8 cellular contexts compared by ENCODE assay signal in genomic region chr1:53681647-53682368, GRCh38. TPM values are rescaled to one million over a fixed set of nuclear protein-coding genes. Genes with fewer than 3 reads are reported as not detected.
DNase-seq lines count a peak whose midpoint lies in the region; ATAC-seq and TF ChIP-seq lines count a peak whose summit lies in the region.

No MANE protein-coding gene starts in this region.

- CTCF ChIA-PET in PC-9 (lab: Charles Lee): interaction anchor here (1.2 to 1.5 kb wide), 2 partner anchors 195 to 196 kb away, joined by 3 to 6 read pairs; no protein-coding TSS in a partner anchor

- DNase-seq in CD1c-positive myeloid dendritic cell (ENCODE audit: extremely low spot score): peak; percentile 1
- DNase-seq in HFF-Myc (ENCODE audit: extremely low read depth, low read depth): no peak
- DNase-seq in PC-9: peak; percentile 38 to 51
- peak in 6 of 7 donors; percentile 21 to 56 (median 26) for DNase-seq in adrenal gland
- DNase-seq in immature natural killer cell: peak; percentile 32 to 43 (median 43)
- peak in 2 of 3 donors; percentile 12 to 13 for DNase-seq in stimulated activated CD4-positive, alpha-beta T cell treated with anti-CD3 and anti-CD28 coated beads, TNF-alpha, amount 100 ng/mL, for 48 hours (ENCODE audit: low read depth in 3 of 3)
- DNase-seq in GOT3 (lab: John Stamatoyannopoulos, UW): no peak

- H3F3A ChIP-seq in PC-9 (ENCODE audit: insufficient read depth, low read depth): peaks cover 8% of the 10 kb centered on the region; the same call in 1 of the 2 replicates

- intact Hi-C loops in PC-9 (cut with micrococcal nuclease; ENCODE audit: unreplicated experiment): loop anchor here (1.0 kb wide), 1 partner anchor 197 kb away; no protein-coding TSS in a partner anchor
- intact Hi-C loops in adrenal gland (cut with DNase I): loop anchor here in 1 of 2 donors (10.0 kb wide), 1 partner anchor 217 kb away; no protein-coding TSS in a partner anchor

- H3K4me3 Mint-ChIP-seq in immature natural killer cell: no peak overlapping the region

- peak; percentile 51 for TF ChIP-seq CTCF in HFF-Myc (IDR thresholded peaks at IDR 0.05; ENCODE audit: low read depth, low read length, missing control alignments)
- peak; percentile 77 for TF ChIP-seq CTCF in PC-9 (conservative IDR thresholded peaks at IDR 0.05)
- TF ChIP-seq CTCF in adrenal gland (IDR thresholded peaks at IDR 0.05): peak in 5 of 6 experiments; percentile 15 to 52 (median 34)

- BruUV-seq in PC-9 (replicated peaks; lab: Mats Ljungman, UMichigan): no TSS peak

- H3K9me2 ChIP-seq in PC-9 (ENCODE audit: insufficient read depth): no peaks in the 10 kb centered on the region

- POLR2A ChIA-PET in PC-9 (lab: Charles Lee; ENCODE audit: unreplicated experiment): no interaction called here

- 26 to 34% (median 29%) methylated on average over 11 to 13 of the region's 13 CpGs for WGBS in adrenal gland, 4 donors

- H3K36me3 Mint-ChIP-seq in immature natural killer cell: no peaks in the 10 kb centered on the region

- H3K9me3 ChIP-seq in PC-9 (ENCODE audit: insufficient read depth, low read depth): no peaks in the 10 kb centered on the region
- H3K9me3 ChIP-seq in adrenal gland (replicated peaks in 1 of 3): no peaks in the 10 kb centered on the region

- H4K20me1 ChIP-seq in PC-9 (ENCODE audit: insufficient read depth): no peaks in the 10 kb centered on the region

- H3K27ac ChIP-seq in PC-9 (no peak overlapping the region), adrenal gland (no peak overlapping the region)

- peaks cover 6 to 26% (median 12%) of the 10 kb centered on the region in 3 donors for H3K27me3 Mint-ChIP-seq in immature natural killer cell (ENCODE audit: low read depth in 3 of 3)

- H3K9me3 Mint-ChIP-seq in immature natural killer cell: no peaks in the 10 kb centered on the region

- peaks cover 4 to 5% of the 10 kb centered on the region in 2 donors for H3K4me1 Mint-ChIP-seq in immature natural killer cell

- peaks cover 43% of the 10 kb centered on the region for H3K27me3 ChIP-seq in PC-9 (ENCODE audit: insufficient read depth, low read depth)
- H3K27me3 ChIP-seq in adrenal gland: no peaks in the 10 kb centered on the region

- no peak for TF ChIP-seq POLR2A in adrenal gland (IDR thresholded peaks at IDR 0.05)

- no peak overlapping the region for H2AFZ ChIP-seq in PC-9

- H3K4me3 ChIP-seq in HFF-Myc (replicated peaks; ENCODE audit: low read depth, low read length) (no peak overlapping the region), PC-9 (no peak overlapping the region), adrenal gland (no peak overlapping the region)

- H3K4me1 ChIP-seq in PC-9 (replicated peaks; ENCODE audit: insufficient read depth) (peaks cover 18% of the 10 kb centered on the region), adrenal gland (replicated peaks in 1 of 2) (no peaks in the 10 kb centered on the region)

- H3K4me2 ChIP-seq in PC-9: no peak overlapping the region

- H3K79me2 ChIP-seq in PC-9 (ENCODE audit: low read depth): no peaks in the 10 kb centered on the region

- ATAC-seq in GM18519 (IDR thresholded peaks at IDR 0.05; ENCODE audit: low FRiP score, unreplicated experiment): no peak

- no peaks in the 10 kb centered on the region for H3K36me3 ChIP-seq in PC-9 (ENCODE audit: low read depth)
- H3K36me3 ChIP-seq in adrenal gland (replicated peaks in 1 of 2): no peaks in the 10 kb centered on the region

- peak overlapping the region in 1 of 6 donors; percentile 35 for H3K27ac Mint-ChIP-seq in immature natural killer cell

RNA-seq across cellular contexts. Expression of gene GLIS1, which starts 57.2 kb away (rescaled TPM):
- not detected in 2 replicates for total RNA-seq in PC-9 (2021)
- under 1 TPM in 4 of 8 donors, not detected in 4; 0.10 to 0.35 (median 0.14) TPM for total RNA-seq in adrenal gland
- polyA plus RNA-seq in adrenal gland: under 1 TPM in 2 of 3 donors, not detected in 1; 0.08 to 0.37 TPM
- not detected for polyA plus RNA-seq in immature natural killer cell

Comparison
In these comparisons a context has a peak if more than half of its experiments do, and no peak if none do; other contexts are left out.
1. DNase-seq: peak in CD1c-positive myeloid dendritic cell (single experiment), PC-9 (2 of 2), adrenal gland (6 of 7), immature natural killer cell (3 of 3) and stimulated activated CD4-positive, alpha-beta T cell treated with anti-CD3 and anti-CD28 coated beads, TNF-alpha, amount 100 ng/mL, for 48 hours (2 of 3); none in HFF-Myc (single experiment) and GOT3 (single experiment).
2. Peak in every context shown above with its lines, with median percentiles within 50 percentile points of each other: CTCF ChIP-seq.